In the genomic region with DNA sequence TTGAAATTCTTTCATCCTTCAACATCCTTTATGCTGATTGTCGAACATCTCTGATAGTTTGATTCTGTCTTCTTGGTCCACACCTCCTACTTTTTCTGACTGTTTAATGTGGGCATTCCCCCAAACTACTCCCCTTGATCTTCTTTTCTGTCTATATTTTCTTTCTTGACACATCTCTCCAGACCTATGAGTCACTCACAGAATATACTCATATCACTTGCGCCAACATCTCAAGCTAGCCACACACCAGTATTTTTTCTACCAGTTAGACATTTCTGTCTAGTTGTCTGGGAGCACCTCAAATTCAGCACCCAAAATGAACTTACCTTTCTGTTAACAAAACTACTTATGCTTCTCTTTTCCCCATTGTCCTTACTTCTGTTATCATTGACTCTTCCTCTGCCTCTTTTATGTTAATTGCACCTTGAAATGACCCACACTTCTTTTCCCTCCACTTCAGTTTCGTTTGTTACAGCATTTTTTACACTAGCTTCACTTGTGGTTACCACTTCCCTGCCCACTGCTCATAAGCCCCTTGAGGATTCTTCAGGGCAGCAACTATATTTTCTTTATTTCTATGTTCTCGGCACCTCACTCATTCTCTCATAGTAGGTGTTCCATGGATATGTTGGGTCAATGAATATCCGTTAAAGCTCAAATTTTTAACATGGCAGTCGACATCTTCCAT, we compare ENCODE assay signal across 14 cellular contexts. TPM values are rescaled to one million over a fixed set of nuclear protein-coding genes. Genes with fewer than 3 reads are reported as not detected.
DNase-seq lines count a peak whose midpoint lies in the region; ATAC-seq and TF ChIP-seq lines count a peak whose summit lies in the region.
"Had no signal": no experiment of that assay in that cellular context is flagged by ENCODE, and none has a peak within 500 bp of the region (broad histone marks: within the 10 kb centered on the region; RNA-seq: fewer than 3 reads in every experiment).

No MANE protein-coding gene starts in this region.

- peaks cover 0 to 5% (median 0%) of the 10 kb centered on the region in 3 donors for H3K4me1 ChIP-seq in esophagus squamous epithelium
- H3K4me1 ChIP-seq: tibial artery had no signal

- DNase-seq in EH (ENCODE audit: low read depth) (peak; percentile 8), esophagus squamous epithelium (lab: John Stamatoyannopoulos, UW) (no peak)
- no peak for DNase-seq in activated naive CD8-positive, alpha-beta T cell treated with anti-CD3 and anti-CD28 coated beads, Interleukin-2, amount 10 ng/mL, durations not matched to agents 7 days and 5 days
- no peak for DNase-seq in stimulated activated CD4-positive, alpha-beta T cell treated with anti-CD3 and anti-CD28 coated beads, Interleukin-15, amount 100 ng/mL, for 24 hours
- DNase-seq: activated gamma-delta T cell; C1 segment of cervical spinal cord; effector CD4-positive, alpha-beta T cell; stimulated activated CD4-positive, alpha-beta T cell treated with anti-CD3 and anti-CD28 coated beads, Interleukin-2, amount 100 ng/mL, for 48 hours; tibial artery had no signal

- 60 to 71% methylated on average over 6 of the region's 6 CpGs for WGBS in esophagus squamous epithelium, 2 donors

- no peaks in the 10 kb centered on the region for H3K9me3 ChIP-seq in esophagus squamous epithelium
- H3K9me3 ChIP-seq: tibial artery had no signal

- no peaks in the 10 kb centered on the region for H3K36me3 ChIP-seq in esophagus squamous epithelium
- H3K36me3 ChIP-seq: tibial artery had no signal

- no peaks in the 10 kb centered on the region for H3K36me3 Mint-ChIP-seq in activated naive CD8-positive, alpha-beta T cell treated with anti-CD3 and anti-CD28 coated beads, Interleukin-2, amount 10 ng/mL, durations not matched to agents 7 days and 5 days

- intact Hi-C loops in esophagus squamous epithelium (cut with DNase I) = no loop called here

- H3K4me3 Mint-ChIP-seq in activated naive CD8-positive, alpha-beta T cell treated with anti-CD3 and anti-CD28 coated beads, Interleukin-2, amount 10 ng/mL, durations not matched to agents 7 days and 5 days = no peak overlapping the region
- H3K4me3 Mint-ChIP-seq: neural crest cell had no signal

- peaks cover 11% of the 10 kb centered on the region for H3K27me3 Mint-ChIP-seq in activated naive CD8-positive, alpha-beta T cell treated with anti-CD3 and anti-CD28 coated beads, Interleukin-2, amount 10 ng/mL, durations not matched to agents 7 days and 5 days

- peaks cover 0 to 33% (median 0%) of the 10 kb centered on the region in 4 donors for H3K27me3 ChIP-seq in esophagus squamous epithelium

- no peak for TF ChIP-seq POLR2A in esophagus squamous epithelium (IDR thresholded peaks at IDR 0.05)

- no peak overlapping the region for H3K27ac ChIP-seq in esophagus squamous epithelium
- H3K27ac ChIP-seq: tibial artery had no signal

- TF ChIP-seq CTCF in esophagus squamous epithelium (IDR thresholded peaks at IDR 0.05) = no peak

- POLR2A ChIA-PET in activated naive CD8-positive, alpha-beta T cell treated with anti-CD3 and anti-CD28 coated beads, Interleukin-2, amount 10 ng/mL, durations not matched to agents 7 days and 5 days (lab: Charles Lee) = no interaction called here

- peaks cover 2% of the 10 kb centered on the region for H3K4me1 Mint-ChIP-seq in activated naive CD8-positive, alpha-beta T cell treated with anti-CD3 and anti-CD28 coated beads, Interleukin-2, amount 10 ng/mL, durations not matched to agents 7 days and 5 days
- H3K4me1 Mint-ChIP-seq: neural crest cell had no signal

- no peak overlapping the region for H3K4me3 ChIP-seq in esophagus squamous epithelium
- H3K4me3 ChIP-seq: tibial artery had no signal

- peak; percentile 61 for ATAC-seq in GM19467 (IDR thresholded peaks at IDR 0.05; ENCODE audit: unreplicated experiment)
- peak; percentile 73 for ATAC-seq in HG03354 (IDR thresholded peaks at IDR 0.05; ENCODE audit: poor library complexity, severe bottlenecking, unreplicated experiment)
- peak; percentile 54 for ATAC-seq in activated naive CD8-positive, alpha-beta T cell treated with anti-CD3 and anti-CD28 coated beads, Interleukin-2, amount 10 ng/mL, durations not matched to agents 7 days and 5 days (ENCODE audit: low read depth)
- no peak for ATAC-seq in HG02763 (IDR thresholded peaks at IDR 0.05; ENCODE audit: unreplicated experiment)
- no peak for ATAC-seq in GM21360 (IDR thresholded peaks at IDR 0.05; ENCODE audit: unreplicated experiment)

- no peaks in the 10 kb centered on the region for H3K9me3 Mint-ChIP-seq in activated naive CD8-positive, alpha-beta T cell treated with anti-CD3 and anti-CD28 coated beads, Interleukin-2, amount 10 ng/mL, durations not matched to agents 7 days and 5 days
- H3K9me3 Mint-ChIP-seq: neural crest cell had no signal

- H3K27ac Mint-ChIP-seq in activated naive CD8-positive, alpha-beta T cell treated with anti-CD3 and anti-CD28 coated beads, Interleukin-2, amount 10 ng/mL, durations not matched to agents 7 days and 5 days = no peak overlapping the region

RNA-seq across cellular contexts. Expression of a gene that starts 33.5 kb away (rescaled TPM):
- under 1 TPM; 0.37 to 0.39 TPM for total RNA-seq in activated naive CD8-positive, alpha-beta T cell treated with anti-CD3 and anti-CD28 coated beads, Interleukin-2, amount 10 ng/mL, durations not matched to agents 7 days and 5 days
- not detected for total RNA-seq in esophagus squamous epithelium
- total RNA-seq: neural crest cell had no signal

RNA-seq across cellular contexts. Expression of a gene that starts 47.3 kb away (rescaled TPM):
- total RNA-seq in activated naive CD8-positive, alpha-beta T cell treated with anti-CD3 and anti-CD28 coated beads, Interleukin-2, amount 10 ng/mL, durations not matched to agents 7 days and 5 days = 10 to 100 TPM; 30.0 to 32.9 TPM
- total RNA-seq in esophagus squamous epithelium = 10 to 100 TPM in 1 of 4 donors, 1 to 10 TPM in 3; 2.0 to 12.6 (median 5.4) TPM

Comparison
In these comparisons a context has a peak if more than half of its experiments do, and no peak if none do; other contexts are left out.
1. ATAC-seq: peak in GM19467 (single experiment), HG03354 (single experiment) and activated naive CD8-positive, alpha-beta T cell treated with anti-CD3 and anti-CD28 coated beads, Interleukin-2, amount 10 ng/mL, durations not matched to agents 7 days and 5 days (single experiment); none in HG02763 (single experiment) and GM21360 (single experiment).